ENCODE assay signal across 10 cellular contexts in the genomic region with DNA sequence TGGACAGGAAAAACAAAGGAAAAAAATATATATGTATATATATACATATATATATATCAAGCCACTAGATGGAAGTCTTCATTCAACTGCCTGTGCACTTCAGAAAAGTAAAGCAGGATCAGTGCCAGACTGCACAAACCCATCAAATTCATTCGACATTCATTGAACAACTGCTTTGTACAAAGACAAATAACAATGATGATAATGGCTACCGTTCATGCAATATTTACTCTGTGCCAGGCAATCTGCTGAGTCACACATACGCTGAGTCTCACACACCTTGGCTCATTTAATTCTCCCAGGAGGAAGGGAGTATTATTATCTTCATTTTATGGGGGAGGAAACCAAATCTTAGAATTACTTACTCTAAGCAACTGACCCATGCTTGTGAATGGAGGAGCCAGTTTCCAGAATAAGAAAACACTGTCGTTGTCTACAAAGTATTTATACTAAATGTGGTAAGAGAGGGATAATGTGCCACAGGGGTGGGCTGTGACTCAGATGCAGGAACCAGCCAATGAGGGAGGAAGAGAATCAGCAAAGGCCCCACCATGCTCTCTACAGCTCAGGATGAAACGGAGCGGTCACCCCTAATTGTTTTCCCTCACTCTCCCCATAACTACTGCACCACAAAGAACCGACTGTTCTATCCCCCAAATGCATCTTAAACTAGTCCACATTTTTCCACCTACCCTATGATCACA. TPM values are rescaled to one million over a fixed set of nuclear protein-coding genes. Genes with fewer than 3 reads are reported as not detected.
A peak's percentile ranks its signal among the peaks of the same experiment; 100 is the strongest.
DNase-seq lines count a peak whose midpoint lies in the region; ATAC-seq and TF ChIP-seq lines count a peak whose summit lies in the region.
"Had no signal": no experiment of that assay in that cellular context is flagged by ENCODE, and none has a peak within 500 bp of the region (broad histone marks: within the 10 kb centered on the region; RNA-seq: fewer than 3 reads in every experiment).

No MANE protein-coding gene starts in this region.

- TF ChIP-seq CTCF in osteoblast (IDR thresholded peaks at IDR 0.05; ENCODE audit: extremely low read depth, low read depth, low read length), result no peak

- H2AFZ ChIP-seq in osteoblast (ENCODE audit: low read length), result peak overlapping the region; percentile 31

- peak overlapping the region; percentile 73 for H3K4me3 Mint-ChIP-seq in activated T-helper 17 cell treated with anti-CD3 and anti-CD28 coated beads, Interleukin-2, amount 50 U/mL, for 72 hours
- no peak overlapping the region for H3K4me3 Mint-ChIP-seq in activated T-helper 2 cell treated with anti-CD3 and anti-CD28 coated beads, Interferon-gamma antibody, Interleukin-2, Interleukin-4, amounts not matched to agents 10 μg/mL and 5 μg/mL and 100 μg/mL, durations not matched to agents 14 hours and 24 hours and 36 hours (ENCODE audit: low read depth)
- H3K4me3 Mint-ChIP-seq: T-helper 2 cell treated with Interferon-gamma antibody and Interleukin-4, amounts not matched to agents 5 μg/mL and 100 μg/mL, for 36 hours had no signal

- no peak overlapping the region for H3K27ac ChIP-seq in osteoblast (ENCODE audit: low read depth, low read length)

- peaks cover 6% of the 10 kb centered on the region for H3K4me1 ChIP-seq in osteoblast (ENCODE audit: insufficient read depth, low read length)

- ATAC-seq in activated T-helper 17 cell treated with anti-CD3 and anti-CD28 coated beads, Interleukin-2, amount 50 U/mL, for 72 hours (replicated peaks), result peak; percentile 6

- H3K4me3 ChIP-seq in osteoblast (ENCODE audit: insufficient read depth, low read length), result no peak overlapping the region

- H3K9me3 ChIP-seq in osteoblast (ENCODE audit: low read depth, low read length), result no peaks in the 10 kb centered on the region

- no peaks in the 10 kb centered on the region for H3K79me2 ChIP-seq in osteoblast (ENCODE audit: insufficient read depth, low read length)

- H3K4me1 Mint-ChIP-seq in activated T-helper 17 cell treated with anti-CD3 and anti-CD28 coated beads, Interleukin-2, amount 50 U/mL, for 72 hours, result peaks cover 48% of the 10 kb centered on the region
- H3K4me1 Mint-ChIP-seq in activated T-helper 2 cell treated with anti-CD3 and anti-CD28 coated beads, Interferon-gamma antibody, Interleukin-2, Interleukin-4, amounts not matched to agents 10 μg/mL and 5 μg/mL and 100 μg/mL, durations not matched to agents 14 hours and 24 hours and 36 hours (ENCODE audit: low read depth), result peaks cover 51% of the 10 kb centered on the region

- peaks cover 7% of the 10 kb centered on the region for H3K9me3 Mint-ChIP-seq in activated T-helper 17 cell treated with anti-CD3 and anti-CD28 coated beads, Interleukin-2, amount 50 U/mL, for 72 hours
- H3K9me3 Mint-ChIP-seq in activated T-helper 2 cell treated with anti-CD3 and anti-CD28 coated beads, Interferon-gamma antibody, Interleukin-2, Interleukin-4, amounts not matched to agents 10 μg/mL and 5 μg/mL and 100 μg/mL, durations not matched to agents 14 hours and 24 hours and 36 hours, result peaks cover 7% of the 10 kb centered on the region

- H4K20me1 ChIP-seq in osteoblast (ENCODE audit: insufficient read depth, low read length), result no peaks in the 10 kb centered on the region

- intact Hi-C loops in activated T-helper 2 cell treated with anti-CD3 and anti-CD28 coated beads, Interferon-gamma antibody, Interleukin-2, Interleukin-4, amounts not matched to agents 10 μg/mL and 5 μg/mL and 100 μg/mL, durations not matched to agents 14 hours and 24 hours and 36 hours (cut with micrococcal nuclease), result loop anchor here (1.0 to 5.0 kb wide), 4 partner anchors 20 to 363 kb away; a partner anchor contains a TSS

- H3K36me3 Mint-ChIP-seq in activated T-helper 17 cell treated with anti-CD3 and anti-CD28 coated beads, Interleukin-2, amount 50 U/mL, for 72 hours (ENCODE audit: low read depth), result no peaks in the 10 kb centered on the region
- H3K36me3 Mint-ChIP-seq in activated T-helper 2 cell treated with anti-CD3 and anti-CD28 coated beads, Interferon-gamma antibody, Interleukin-2, Interleukin-4, amounts not matched to agents 10 μg/mL and 5 μg/mL and 100 μg/mL, durations not matched to agents 14 hours and 24 hours and 36 hours (ENCODE audit: low read depth), result peaks cover 6% of the 10 kb centered on the region

- H3K27me3 ChIP-seq in osteoblast (ENCODE audit: insufficient read depth, low read length), result peaks cover 7% of the 10 kb centered on the region

- no peaks in the 10 kb centered on the region for H3K27me3 Mint-ChIP-seq in activated T-helper 17 cell treated with anti-CD3 and anti-CD28 coated beads, Interleukin-2, amount 50 U/mL, for 72 hours
- H3K27me3 Mint-ChIP-seq in activated T-helper 2 cell treated with anti-CD3 and anti-CD28 coated beads, Interferon-gamma antibody, Interleukin-2, Interleukin-4, amounts not matched to agents 10 μg/mL and 5 μg/mL and 100 μg/mL, durations not matched to agents 14 hours and 24 hours and 36 hours (ENCODE audit: low read depth), result no peaks in the 10 kb centered on the region

- DNase-seq in DMS 273 (lab: John Stamatoyannopoulos, UW; ENCODE audit: unreplicated experiment) (peak; percentile 52), DMS 273 treated with DMSO at 0.1 percent for 48 hours (lab: John Stamatoyannopoulos, UW) (no peak), NCI-H1092 (lab: John Stamatoyannopoulos, UW) (peak; percentile 47), osteoblast (ENCODE audit: insufficient read length, low spot score, missing footprints) (no peak), inferior parietal cortex (ENCODE audit: extremely low spot score) (no peak)
- DNase-seq in activated T-helper 2 cell treated with anti-CD3 and anti-CD28 coated beads, Interferon-gamma antibody, Interleukin-2, Interleukin-4, amounts not matched to agents 10 μg/mL and 5 μg/mL and 100 μg/mL, durations not matched to agents 14 hours and 24 hours and 36 hours (ENCODE audit: low spot score), result no peak
- DNase-seq in activated CD4-positive, alpha-beta T cell treated with anti-CD3 and anti-CD28 coated beads for 1 hour, result no peak
- DNase-seq: 8988T had no signal

- no peak overlapping the region for H3K4me2 ChIP-seq in osteoblast (ENCODE audit: insufficient read depth, low read length)

- H3K36me3 ChIP-seq in osteoblast (ENCODE audit: insufficient read depth, low read length), result no peaks in the 10 kb centered on the region

- H3K27ac Mint-ChIP-seq in activated T-helper 17 cell treated with anti-CD3 and anti-CD28 coated beads, Interleukin-2, amount 50 U/mL, for 72 hours, result peak overlapping the region; percentile 81
- no peak overlapping the region for H3K27ac Mint-ChIP-seq in activated T-helper 2 cell treated with anti-CD3 and anti-CD28 coated beads, Interferon-gamma antibody, Interleukin-2, Interleukin-4, amounts not matched to agents 10 μg/mL and 5 μg/mL and 100 μg/mL, durations not matched to agents 14 hours and 24 hours and 36 hours

RNA-seq across cellular contexts. Expression of a gene that starts 44.4 kb away (rescaled TPM):
- total RNA-seq in activated T-helper 17 cell treated with anti-CD3 and anti-CD28 coated beads, Interleukin-2, amount 50 U/mL, for 72 hours, result 1 to 10 TPM in 1 of 2 donors, not detected in 1; 1.0 TPM
- not detected in 2 replicates for total RNA-seq in osteoblast
- total RNA-seq in activated T-helper 2 cell treated with anti-CD3 and anti-CD28 coated beads, Interferon-gamma antibody, Interleukin-2, Interleukin-4, amounts not matched to agents 10 μg/mL and 5 μg/mL and 100 μg/mL, durations not matched to agents 14 hours and 24 hours and 36 hours, result not detected in 2 replicates

Comparison
In these comparisons a context has a peak if more than half of its experiments do, and no peak if none do; other contexts are left out.
1. DNase-seq: peak in DMS 273 (single experiment) and NCI-H1092 (single experiment); none in DMS 273 treated with DMSO at 0.1 percent for 48 hours (single experiment), osteoblast (single experiment), inferior parietal cortex (single experiment), activated T-helper 2 cell treated with anti-CD3 and anti-CD28 coated beads, Interferon-gamma antibody, Interleukin-2, Interleukin-4, amounts not matched to agents 10 μg/mL and 5 μg/mL and 100 μg/mL, durations not matched to agents 14 hours and 24 hours and 36 hours (single experiment) and activated CD4-positive, alpha-beta T cell treated with anti-CD3 and anti-CD28 coated beads for 1 hour (single experiment).